ENCODE assay signal across 8 cellular contexts in the genomic region with DNA sequence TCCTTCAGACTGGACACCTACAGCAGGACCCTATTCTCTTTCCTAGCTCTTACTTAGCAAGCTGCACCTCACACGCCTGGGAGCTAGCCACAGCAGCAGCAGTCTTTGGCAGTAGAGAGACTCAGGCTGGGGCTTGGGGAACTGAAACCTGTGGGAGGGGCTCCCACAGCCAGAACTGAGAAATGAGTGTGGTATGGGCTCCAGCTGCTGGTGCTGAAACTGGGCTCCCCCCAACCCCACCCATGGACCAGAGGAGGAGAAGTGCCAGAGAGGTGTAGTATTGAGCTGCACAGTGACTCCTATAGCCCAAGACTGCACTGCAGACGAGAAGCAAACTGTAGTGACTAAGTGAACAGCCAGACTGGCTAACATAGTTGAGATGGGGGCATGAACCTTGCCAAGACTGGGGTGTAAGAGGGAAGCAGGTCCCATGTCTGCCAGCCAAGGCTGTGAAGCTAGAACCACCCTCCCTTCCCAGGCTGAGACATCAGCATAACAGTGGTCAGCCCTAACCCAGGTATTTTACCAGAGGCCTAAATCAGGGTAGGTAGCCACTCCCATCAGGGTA.
DNase-seq lines count a peak whose midpoint lies in the region; ATAC-seq lines count a peak whose summit lies in the region.

No MANE protein-coding gene starts in this region.

- H3K27ac Mint-ChIP-seq in T-cell = peak overlapping the region; percentile 64 to 81

- H3K27me3 ChIP-seq in iPS-15b (ENCODE audit: control insufficient read depth, insufficient read depth, low read length) = no peaks in the 10 kb centered on the region

- POLR2A ChIA-PET in T-cell (lab: Charles Lee) = no interaction called here

- H3K4me3 ChIP-seq in iPS-15b (ENCODE audit: low read depth, low read length) = no peak overlapping the region

- H3K4me3 Mint-ChIP-seq in T-cell = no peak overlapping the region

- H3K9me3 Mint-ChIP-seq in T-cell = peaks cover 6 to 11% (median 6%) of the 10 kb centered on the region in 3 donors

- no peaks in the 10 kb centered on the region for H3K9me3 ChIP-seq in iPS-15b (ENCODE audit: control insufficient read depth, insufficient read depth, low read length)

- no peaks in the 10 kb centered on the region for H3K36me3 ChIP-seq in iPS-15b (ENCODE audit: control insufficient read depth, insufficient read depth, low read length)

- H3K4me1 ChIP-seq in iPS-15b (ENCODE audit: control insufficient read depth, insufficient read depth, low read length) = peaks cover 15% of the 10 kb centered on the region

- CTCF ChIA-PET in T-cell (lab: Charles Lee) = no interaction called here

- peaks cover 10% of the 10 kb centered on the region for H3K36me3 Mint-ChIP-seq in T-cell

- peak; percentile 48 for DNase-seq in activated T-cell treated with anti-CD3 and anti-CD28 coated beads for 24 hours (ENCODE audit: low read depth)
- DNase-seq in activated T-cell treated with anti-CD3 and anti-CD28 coated beads for 4 hours = no peak
- peak in 18 of 34 experiments; percentile 2 to 54 (median 15) for DNase-seq in T-cell
- peak; percentile 62 for DNase-seq in stimulated activated naive CD8-positive, alpha-beta T cell treated with anti-CD3 and anti-CD28 coated beads, Interleukin-15, Interleukin-2, amounts not matched to agents 100 U/mL and 50 U/mL, for 24 hours
- no peak for DNase-seq in DMS 273 treated with DMSO at 0.1 percent for 48 hours (lab: John Stamatoyannopoulos, UW)
- no peak for DNase-seq in NCI-H1105 (lab: John Stamatoyannopoulos, UW)

- H3K4me1 Mint-ChIP-seq in T-cell = peaks cover 36 to 53% (median 41%) of the 10 kb centered on the region in 3 donors

- ATAC-seq in HG02981 (IDR thresholded peaks at IDR 0.05; ENCODE audit: unreplicated experiment) (peak; percentile 94), T-cell (replicated peaks in 1 of 4) (peak in 3 of 4 experiments; percentile 34 to 45 (median 41))
- ATAC-seq in stimulated activated naive CD8-positive, alpha-beta T cell treated with anti-CD3 and anti-CD28 coated beads, Interleukin-15, Interleukin-2, amounts not matched to agents 100 U/mL and 50 U/mL, for 24 hours = peak; percentile 95

- peak overlapping the region; percentile 5 for H3K9ac ChIP-seq in iPS-15b (ENCODE audit: low read depth, low read length)

- no peaks in the 10 kb centered on the region for H3K27me3 Mint-ChIP-seq in T-cell

Comparison
In these comparisons a context has a peak if more than half of its experiments do, and no peak if none do; other contexts are left out.
1. DNase-seq: peak in activated T-cell treated with anti-CD3 and anti-CD28 coated beads for 24 hours (single experiment), T-cell (18 of 34) and stimulated activated naive CD8-positive, alpha-beta T cell treated with anti-CD3 and anti-CD28 coated beads, Interleukin-15, Interleukin-2, amounts not matched to agents 100 U/mL and 50 U/mL, for 24 hours (single experiment); none in activated T-cell treated with anti-CD3 and anti-CD28 coated beads for 4 hours (single experiment), DMS 273 treated with DMSO at 0.1 percent for 48 hours (single experiment) and NCI-H1105 (single experiment).
2. ATAC-seq: peak in every context shown above with its lines; median percentile 95 in stimulated activated naive CD8-positive, alpha-beta T cell treated with anti-CD3 and anti-CD28 coated beads, Interleukin-15, Interleukin-2, amounts not matched to agents 100 U/mL and 50 U/mL, for 24 hours; 94 in HG02981; 41 in T-cell.